Comparison of ENCODE assay signal across 11 cellular contexts in the genomic region with DNA sequence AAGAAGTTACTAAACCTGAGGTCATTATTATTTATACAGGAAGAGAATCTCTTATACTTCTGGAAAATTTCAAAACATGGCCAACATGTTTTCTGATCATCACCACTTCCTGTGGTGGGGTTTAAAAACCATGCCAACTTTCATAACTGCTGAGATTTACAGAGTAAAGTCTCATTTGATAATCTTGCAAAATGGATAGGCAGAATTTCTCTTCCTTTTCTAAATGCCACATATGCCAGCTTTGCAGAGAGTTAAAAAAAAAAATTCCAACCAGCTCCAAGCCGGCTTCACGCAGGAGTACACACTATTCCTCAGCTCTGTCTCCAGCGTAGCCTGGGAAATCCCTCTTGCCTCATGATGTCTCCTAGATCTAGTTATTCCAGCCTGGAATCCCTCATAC.
A peak's percentile ranks its signal among the peaks of the same experiment; 100 is the strongest.
DNase-seq lines count a peak whose midpoint lies in the region; ATAC-seq, FAIRE-seq and TF ChIP-seq lines count a peak whose summit lies in the region.
"Had no signal": no experiment of that assay in that cellular context is flagged by ENCODE, and none has a peak within 500 bp of the region (broad histone marks: within the 10 kb centered on the region; RNA-seq: fewer than 3 reads in every experiment).

No MANE protein-coding gene starts in this region.

- CTCF ChIA-PET in MCF 10A (lab: Yijun Ruan, JAX) = interaction anchor here (0.6 to 1.0 kb wide), 4 partner anchors 56 to 326 kb away, joined by 3 to 4 read pairs (median 3); a partner anchor contains a TSS

- ATAC-seq in lower lobe of right lung = peak in 1 of 2 donors; percentile 25
- ATAC-seq: body of pancreas had no signal

- POLR2A ChIA-PET in MCF 10A (lab: Yijun Ruan, JAX) = interaction anchor here (1.1 to 4.9 kb wide), 3 partner anchors 15 to 124 kb away, joined by 4 to 64 read pairs (median 13); a partner anchor contains a TSS

- H3K36me3 ChIP-seq in breast epithelium (no peaks in the 10 kb centered on the region), bronchial epithelial cell (ENCODE audit: control insufficient read depth, insufficient read depth, low read length) (no peaks in the 10 kb centered on the region), lower lobe of right lung (no peaks in the 10 kb centered on the region), tibial nerve (no peaks in the 10 kb centered on the region)

- no peaks in the 10 kb centered on the region for H3K9me3 Mint-ChIP-seq in MCF 10A (ENCODE audit: unreplicated experiment)

- H3K27me3 ChIP-seq in breast epithelium (no peaks in the 10 kb centered on the region), bronchial epithelial cell (ENCODE audit: control insufficient read depth, insufficient read depth, low read length) (no peaks in the 10 kb centered on the region), lower lobe of right lung (ENCODE audit: low read depth) (no peaks in the 10 kb centered on the region), tibial nerve (no peaks in the 10 kb centered on the region)
- H3K27me3 ChIP-seq: body of pancreas had no signal

- H3K27me3 Mint-ChIP-seq in MCF 10A (ENCODE audit: insufficient read depth, unreplicated experiment) = no peaks in the 10 kb centered on the region

- peak overlapping the region in 1 of 2 donors; percentile 34 for H3K27ac ChIP-seq in breast epithelium
- peak overlapping the region; percentile 77 for H3K27ac ChIP-seq in lower lobe of right lung
- H3K27ac ChIP-seq in tibial nerve = peak overlapping the region in 2 of 4 donors; percentile 81

- WGBS in tibial nerve, 2 donors = 11 to 14% methylated on average over 3 of the region's 3 CpGs

- H3K4me1 ChIP-seq in breast epithelium (no peaks in the 10 kb centered on the region), lower lobe of right lung (peaks cover 34% of the 10 kb centered on the region), tibial nerve (peaks cover 0 to 45% (median 8%) of the 10 kb centered on the region in 4 donors)
- H3K4me1 ChIP-seq: body of pancreas had no signal

- no peak overlapping the region for H3K27ac Mint-ChIP-seq in MCF 10A (ENCODE audit: low read depth, unreplicated experiment)
- H3K27ac Mint-ChIP-seq: H9 had no signal

- no peaks in the 10 kb centered on the region for H3K36me3 Mint-ChIP-seq in MCF 10A (ENCODE audit: insufficient read depth, unreplicated experiment)

- TF ChIP-seq POLR2A in breast epithelium (IDR thresholded peaks at IDR 0.05) = no peak
- no peak for TF ChIP-seq POLR2A in tibial nerve (IDR thresholded peaks at IDR 0.05)

- FAIRE-seq in bronchial epithelial cell (lab: Jason Lieb, UNC) = no peak
- no peak for FAIRE-seq in GM19239 (lab: Jason Lieb, UNC)

- peak; percentile 55 for DNase-seq in MCF 10A (ENCODE audit: unreplicated experiment)
- no peak for DNase-seq in breast epithelium (ENCODE audit: low spot score in 2 of 2)
- DNase-seq in bronchial epithelial cell (ENCODE audit: low read depth) = peak; percentile 27
- no peak for DNase-seq in lower lobe of right lung
- DNase-seq in tibial nerve (ENCODE audit: low spot score in 2 of 2) = no peak
- no peak for DNase-seq in NCI-H446 (lab: John Stamatoyannopoulos, UW)
- no peak for DNase-seq in GM19239 (ENCODE audit: insufficient read length, low spot score)
- no peak for DNase-seq in NAMALWA (ENCODE audit: low spot score)
- DNase-seq: body of pancreas; H9; stimulated activated naive CD4-positive, alpha-beta T cell had no signal

- peak; percentile 25 to 55 for TF ChIP-seq EP300 in tibial nerve (IDR thresholded peaks at IDR 0.05)

- H3K4me1 Mint-ChIP-seq in MCF 10A (ENCODE audit: insufficient read depth, unreplicated experiment) = peaks cover 29% of the 10 kb centered on the region

- no peak overlapping the region for H3K4me3 Mint-ChIP-seq in MCF 10A (ENCODE audit: unreplicated experiment)
- H3K4me3 Mint-ChIP-seq: H9 had no signal

- BruUV-seq in MCF 10A (replicated peaks; lab: Mats Ljungman, UMichigan) = no TSS peak

- H3K9me3 ChIP-seq in breast epithelium = no peaks in the 10 kb centered on the region
- no peaks in the 10 kb centered on the region for H3K9me3 ChIP-seq in lower lobe of right lung
- peaks cover 0 to 5% (median 0%) of the 10 kb centered on the region in 4 donors for H3K9me3 ChIP-seq in tibial nerve
- H3K9me3 ChIP-seq: body of pancreas had no signal

- intact Hi-C loops in MCF 10A (cut with micrococcal nuclease) (loop anchor here (2.0 kb wide), 1 partner anchor 224 kb away; no protein-coding TSS in a partner anchor), breast epithelium (cut with DNase I; ENCODE audit: low total_unique reads) (no loop called here), lower lobe of right lung (cut with DNase I) (loop anchor here (10.0 kb wide), 1 partner anchor 136 kb away; no protein-coding TSS in a partner anchor)

- TF ChIP-seq CTCF in MCF 10A (IDR thresholded peaks at IDR 0.05; ENCODE audit: unreplicated experiment) = no peak
- no peak for TF ChIP-seq CTCF in breast epithelium (IDR thresholded peaks at IDR 0.05)
- TF ChIP-seq CTCF in bronchial epithelial cell (IDR thresholded peaks at IDR 0.05; ENCODE audit: insufficient read depth, low read length, severe bottlenecking) = no peak
- TF ChIP-seq CTCF in lower lobe of right lung (IDR thresholded peaks at IDR 0.05) = no peak
- TF ChIP-seq CTCF in tibial nerve (IDR thresholded peaks at IDR 0.05) = no peak

- no peak overlapping the region for H3K4me3 ChIP-seq in breast epithelium
- no peak overlapping the region for H3K4me3 ChIP-seq in bronchial epithelial cell (ENCODE audit: low read depth, low read length)
- no peak overlapping the region for H3K4me3 ChIP-seq in lower lobe of right lung
- H3K4me3 ChIP-seq in tibial nerve = no peak overlapping the region
- H3K4me3 ChIP-seq: body of pancreas had no signal

Comparison
In these comparisons a context has a peak if more than half of its experiments do, and no peak if none do; other contexts are left out.
1. DNase-seq: peak in MCF 10A (single experiment) and bronchial epithelial cell (single experiment); none in breast epithelium (0 of 2), lower lobe of right lung (single experiment), tibial nerve (0 of 2), NCI-H446 (0 of 2), GM19239 (single experiment) and NAMALWA (single experiment).